Comparison of ENCODE assay signal across 9 cellular contexts in the genomic region with DNA sequence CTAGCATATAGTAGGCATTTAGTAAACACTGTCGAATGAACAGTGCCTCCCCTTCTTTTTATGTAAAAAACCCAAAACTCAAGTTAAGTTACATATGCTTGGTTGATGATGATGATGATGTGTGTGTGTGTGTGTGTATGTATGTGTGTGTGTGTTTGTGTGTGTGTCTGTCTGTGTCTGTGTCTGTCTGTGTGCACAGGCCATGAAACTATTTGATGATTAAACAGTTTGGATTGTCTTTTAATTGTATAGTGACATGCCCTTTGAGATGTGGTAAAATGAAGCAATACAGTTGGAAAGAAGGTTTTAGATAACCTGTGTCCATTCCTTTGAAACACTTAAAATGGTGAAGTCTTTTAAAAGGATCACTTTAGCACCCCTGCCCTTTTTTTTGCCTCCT.
DNase-seq lines count a peak whose midpoint lies in the region; ATAC-seq, FAIRE-seq and TF ChIP-seq lines count a peak whose summit lies in the region.
"Had no signal": no experiment of that assay in that cellular context is flagged by ENCODE, and none has a peak within 500 bp of the region (broad histone marks: within the 10 kb centered on the region; RNA-seq: fewer than 3 reads in every experiment).

No MANE protein-coding gene starts in this region.

- H3K9me3 ChIP-seq in keratinocyte (ENCODE audit: control insufficient read depth, low read depth, low read length), result no peaks in the 10 kb centered on the region

- no peaks in the 10 kb centered on the region for H3K27me3 ChIP-seq in keratinocyte (ENCODE audit: control insufficient read depth, extremely low read depth, insufficient read depth, low read length)

- H3K9me1 ChIP-seq in keratinocyte (ENCODE audit: control insufficient read depth, extremely low read depth, insufficient read depth, low read length), result peaks cover 3% of the 10 kb centered on the region

- H3K36me3 Mint-ChIP-seq in brain, result peaks cover 15% of the 10 kb centered on the region
- H3K36me3 Mint-ChIP-seq in stimulated activated effector memory CD8-positive, alpha-beta T cell treated with anti-CD3 and anti-CD28 coated beads, Interleukin-12 subunit alpha, Interleukin-12 subunit beta, amount 100 ng/mL, for 72 hours, result no peaks in the 10 kb centered on the region

- H3K27ac Mint-ChIP-seq in brain, result peak overlapping the region in 3 of 5 experiments; percentile 9 to 85 (median 70)
- H3K27ac Mint-ChIP-seq in stimulated activated effector memory CD8-positive, alpha-beta T cell treated with anti-CD3 and anti-CD28 coated beads, Interleukin-12 subunit alpha, Interleukin-12 subunit beta, amount 100 ng/mL, for 72 hours, result peak overlapping the region; percentile 60

- peaks cover 86% of the 10 kb centered on the region for H3K4me1 Mint-ChIP-seq in brain
- H3K4me1 Mint-ChIP-seq in stimulated activated effector memory CD8-positive, alpha-beta T cell treated with anti-CD3 and anti-CD28 coated beads, Interleukin-12 subunit alpha, Interleukin-12 subunit beta, amount 100 ng/mL, for 72 hours, result peaks cover 54% of the 10 kb centered on the region

- ATAC-seq in stimulated activated effector memory CD8-positive, alpha-beta T cell treated with anti-CD3 and anti-CD28 coated beads, Interleukin-12 subunit alpha, Interleukin-12 subunit beta, amount 100 ng/mL, for 72 hours, result no peak

- FAIRE-seq in keratinocyte (lab: Jason Lieb, UNC), result no peak

- peaks cover 82% of the 10 kb centered on the region for H3K79me2 ChIP-seq in keratinocyte (ENCODE audit: control insufficient read depth, insufficient read depth, low read length)

- no peak overlapping the region for H3K4me3 ChIP-seq in keratinocyte (ENCODE audit: control insufficient read depth in 2 of 3, extremely low read depth in 1 of 3, insufficient read depth in 2 of 3, low read depth in 1 of 3, low read length in 3 of 3)

- H3K4me3 Mint-ChIP-seq in brain, result peak overlapping the region in 1 of 5 experiments; percentile 7
- H3K4me3 Mint-ChIP-seq in stimulated activated effector memory CD8-positive, alpha-beta T cell treated with anti-CD3 and anti-CD28 coated beads, Interleukin-12 subunit alpha, Interleukin-12 subunit beta, amount 100 ng/mL, for 72 hours, result no peak overlapping the region

- no peaks in the 10 kb centered on the region for H3K27me3 Mint-ChIP-seq in brain

- DNase-seq in HT1080 (ENCODE audit: low read depth) (peak; percentile 64), keratinocyte (ENCODE audit: low read depth, low spot score) (no peak), NCI-H2029 treated with DMSO at 0.1 percent for 48 hours (lab: John Stamatoyannopoulos, UW) (no peak), NCI-H82 (lab: John Stamatoyannopoulos, UW) (no peak), GM10248 (ENCODE audit: extremely low spot score) (no peak)
- DNase-seq in stimulated activated effector memory CD8-positive, alpha-beta T cell treated with anti-CD3 and anti-CD28 coated beads, Interleukin-12 subunit alpha, Interleukin-12 subunit beta, amount 100 ng/mL, for 72 hours (ENCODE audit: low spot score in 2 of 2), result no peak
- DNase-seq: NCI-H1417 treated with DMSO at 0.1 percent for 48 hours, T-helper 2 cell had no signal

- H2AFZ ChIP-seq in keratinocyte (ENCODE audit: control insufficient read depth, low read length), result no peak overlapping the region

- peaks cover 56% of the 10 kb centered on the region for H3K4me1 ChIP-seq in keratinocyte (ENCODE audit: control insufficient read depth, extremely low read depth, insufficient read depth, low read length)

- TF ChIP-seq CTCF in brain (conservative IDR thresholded peaks at IDR 0.05) (no peak), keratinocyte (optimal IDR thresholded peaks at IDR 0.05 in 1 of 3, IDR thresholded peaks at IDR 0.05 in 1 of 3, conservative IDR thresholded peaks at IDR 0.05 in 1 of 3; ENCODE audit: extremely low read depth in 1 of 3, insufficient read depth in 2 of 3, low read length in 3 of 3) (no peak), GM10248 (IDR thresholded peaks at IDR 0.05; ENCODE audit: control extremely low read depth, extremely low read depth, low read depth, missing control alignments) (no peak)

- peak overlapping the region; percentile 50 for H3K27ac ChIP-seq in keratinocyte (ENCODE audit: control insufficient read depth, insufficient read depth, low read length)

- dilution Hi-C loops in keratinocyte (cut with MboI; ENCODE audit: extremely low pct_ligation_motif_present, low sequenced_read_pairs), result no loop called here

- peak overlapping the region; percentile 40 for H3K4me2 ChIP-seq in keratinocyte (ENCODE audit: control insufficient read depth, extremely low read depth, insufficient read depth, low read depth, low read length)

- H4K20me1 ChIP-seq in keratinocyte (ENCODE audit: control insufficient read depth, extremely low read depth, insufficient read depth, low read length), result no peaks in the 10 kb centered on the region

- H3K9me3 Mint-ChIP-seq in brain, result no peaks in the 10 kb centered on the region
- no peaks in the 10 kb centered on the region for H3K9me3 Mint-ChIP-seq in stimulated activated effector memory CD8-positive, alpha-beta T cell treated with anti-CD3 and anti-CD28 coated beads, Interleukin-12 subunit alpha, Interleukin-12 subunit beta, amount 100 ng/mL, for 72 hours

- CTCF ChIA-PET in GM10248 (lab: Yijun Ruan, JAX), result interaction anchor here (2.2 kb wide), 1 partner anchor 33 kb away, joined by 6 read pairs; no protein-coding TSS in a partner anchor

- no peak overlapping the region for H3K9ac ChIP-seq in keratinocyte (ENCODE audit: control insufficient read depth, extremely low read depth, insufficient read depth, low read length)

- peaks cover 4% of the 10 kb centered on the region in 2 experiments for H3K36me3 ChIP-seq in keratinocyte (ENCODE audit: control insufficient read depth in 2 of 2, extremely low read depth in 1 of 2, insufficient read depth in 2 of 2, low read length in 2 of 2)

- POLR2A ChIA-PET in GM10248 (lab: Yijun Ruan, JAX), result no interaction called here
